Comparison of ENCODE assay signal across 5 cellular contexts in the genomic region with DNA sequence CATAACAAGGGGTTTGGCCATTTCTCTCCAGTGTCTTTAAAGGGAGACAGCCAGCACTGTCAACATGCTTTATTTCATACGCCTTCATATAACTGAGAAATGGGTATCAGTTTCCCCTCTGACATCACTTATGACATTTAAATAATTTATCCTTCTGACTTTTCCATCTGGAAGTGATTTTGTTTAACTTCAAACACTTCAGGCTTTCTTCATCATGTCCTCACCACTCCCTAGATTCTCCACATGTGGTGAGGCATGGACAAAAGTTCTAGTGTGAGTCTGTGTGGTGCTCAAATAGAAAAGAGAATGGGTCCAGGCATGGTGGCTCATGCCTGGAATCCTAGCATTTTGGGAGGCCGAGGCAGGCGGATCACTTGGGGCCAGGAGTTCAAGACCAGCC.
"Had no signal": no experiment of that assay in that cellular context is flagged by ENCODE, and none has a peak within 500 bp of the region (broad histone marks: within the 10 kb centered on the region; RNA-seq: fewer than 3 reads in every experiment).

No MANE protein-coding gene starts in this region.

- H3K27ac Mint-ChIP-seq: GM23338, H9 had no signal

- H3K9me3 Mint-ChIP-seq: GM23338, H9 had no signal

- ATAC-seq: GM23338, K562 had no signal

- H3K4me3 ChIP-seq: GM23338, K562 had no signal

- DNase-seq: H9, HCEC 1CT, IMR-90 had no signal

- H3K4me3 Mint-ChIP-seq: GM23338, H9 had no signal
